ENCODE assay signal across 1 cellular context in the genomic region with DNA sequence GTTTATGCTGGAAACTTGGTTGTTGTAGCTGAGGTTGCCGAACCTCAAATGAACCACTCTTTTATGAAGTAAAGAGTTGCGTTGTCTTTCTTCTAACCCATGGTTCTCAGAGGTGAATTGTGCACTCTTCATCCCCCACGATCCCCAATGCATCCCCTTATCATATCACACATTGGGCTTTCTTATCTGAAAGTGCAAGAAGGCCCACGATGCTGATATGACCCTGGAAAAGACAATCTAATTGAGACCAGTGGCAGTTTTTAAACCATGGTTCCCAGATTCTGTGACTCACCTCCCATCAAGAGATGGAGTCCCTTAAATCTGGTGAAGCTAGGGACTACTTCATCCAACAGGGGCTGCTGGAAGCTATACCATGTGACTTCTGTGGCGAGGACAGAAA.
TF ChIP-seq lines count a peak whose summit lies in the region.

No MANE protein-coding gene starts in this region.

TF ChIP-seq in K562, 482 proteins besides CTCF, POLR2A, EP300 and RAD21 (continued from another document):
- TF ChIP-seq, protein P1, sequence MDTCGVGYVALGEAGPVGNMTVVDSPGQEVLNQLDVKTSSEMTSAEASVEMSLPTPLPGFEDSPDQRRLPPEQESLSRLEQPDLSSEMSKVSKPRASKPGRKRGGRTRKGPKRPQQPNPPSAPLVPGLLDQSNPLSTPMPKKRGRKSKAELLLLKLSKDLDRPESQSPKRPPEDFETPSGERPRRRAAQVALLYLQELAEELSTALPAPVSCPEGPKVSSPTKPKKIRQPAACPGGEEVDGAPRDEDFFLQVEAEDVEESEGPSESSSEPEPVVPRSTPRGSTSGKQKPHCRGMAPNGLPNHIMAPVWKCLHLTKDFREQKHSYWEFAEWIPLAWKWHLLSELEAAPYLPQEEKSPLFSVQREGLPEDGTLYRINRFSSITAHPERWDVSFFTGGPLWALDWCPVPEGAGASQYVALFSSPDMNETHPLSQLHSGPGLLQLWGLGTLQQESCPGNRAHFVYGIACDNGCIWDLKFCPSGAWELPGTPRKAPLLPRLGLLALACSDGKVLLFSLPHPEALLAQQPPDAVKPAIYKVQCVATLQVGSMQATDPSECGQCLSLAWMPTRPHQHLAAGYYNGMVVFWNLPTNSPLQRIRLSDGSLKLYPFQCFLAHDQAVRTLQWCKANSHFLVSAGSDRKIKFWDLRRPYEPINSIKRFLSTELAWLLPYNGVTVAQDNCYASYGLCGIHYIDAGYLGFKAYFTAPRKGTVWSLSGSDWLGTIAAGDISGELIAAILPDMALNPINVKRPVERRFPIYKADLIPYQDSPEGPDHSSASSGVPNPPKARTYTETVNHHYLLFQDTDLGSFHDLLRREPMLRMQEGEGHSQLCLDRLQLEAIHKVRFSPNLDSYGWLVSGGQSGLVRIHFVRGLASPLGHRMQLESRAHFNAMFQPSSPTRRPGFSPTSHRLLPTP (IDR thresholded peaks at IDR 0.05; ENCODE audit: borderline replicate concordance, extremely low read depth, insufficient read length), result no peak
